In genomic region chr7:105759670-105760548, GRCh38 we compare ENCODE assay signal across 1 cellular context.
TF ChIP-seq lines count a peak whose summit lies in the region.

No MANE protein-coding gene starts in this region.

TF ChIP-seq in GM23338, 12 proteins besides CTCF, POLR2A, EP300 and RAD21 (continued from another document):
- no peak for TF ChIP-seq ZNF462 (CRISPR knock-in tag; IDR thresholded peaks at IDR 0.05)
- TF ChIP-seq NANOG (IDR thresholded peaks at IDR 0.05; ENCODE audit: borderline replicate concordance): no peak
- TF ChIP-seq EZH2phosphoT487 (IDR thresholded peaks at IDR 0.05; ENCODE audit: unreplicated experiment): no peak
- TF ChIP-seq ZNF331 (CRISPR knock-in tag; IDR thresholded peaks at IDR 0.05; ENCODE audit: low read depth): no peak
